ENCODE assay signal across 8 cellular contexts in the genomic region with DNA sequence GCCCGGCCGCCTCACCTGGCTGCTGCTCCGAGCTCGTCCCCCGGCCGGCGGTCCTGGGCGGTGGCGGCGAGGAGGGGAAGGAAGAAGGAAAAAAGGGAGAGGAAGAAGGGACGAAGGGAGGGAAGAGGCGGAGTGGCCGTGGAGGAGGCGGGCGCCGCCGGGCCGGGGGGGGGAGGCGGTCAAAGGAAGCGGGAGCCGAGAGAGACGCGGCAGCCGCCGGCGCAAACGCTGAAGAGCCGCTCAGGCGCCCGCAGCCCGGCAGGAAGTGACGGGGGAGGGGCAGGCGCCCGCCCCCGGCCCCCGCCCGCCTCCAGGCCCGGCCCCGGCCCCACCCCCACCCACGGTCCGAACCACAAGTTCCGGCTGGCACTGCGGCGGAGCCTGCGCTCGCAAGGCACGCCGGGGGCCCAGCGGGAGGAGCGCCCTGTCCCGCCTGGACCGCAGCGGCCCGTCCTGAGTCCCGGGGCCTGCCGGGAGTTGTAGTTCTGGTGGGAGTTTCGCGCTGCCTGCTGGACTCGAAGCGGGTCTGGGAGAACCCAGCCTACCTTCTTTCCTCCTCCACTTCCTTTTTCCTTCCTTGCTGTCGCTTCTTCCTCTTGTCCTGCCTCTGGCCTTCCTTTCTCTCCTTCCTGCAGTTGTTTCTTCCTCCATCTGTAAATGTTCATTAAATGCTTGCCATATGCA. TPM values are rescaled to one million over a fixed set of nuclear protein-coding genes. Genes with fewer than 3 reads are reported as not detected.
A peak's percentile ranks its signal among the peaks of the same experiment; 100 is the strongest.
DNase-seq lines count a peak whose midpoint lies in the region; ATAC-seq and TF ChIP-seq lines count a peak whose summit lies in the region.

A gene with protein sequence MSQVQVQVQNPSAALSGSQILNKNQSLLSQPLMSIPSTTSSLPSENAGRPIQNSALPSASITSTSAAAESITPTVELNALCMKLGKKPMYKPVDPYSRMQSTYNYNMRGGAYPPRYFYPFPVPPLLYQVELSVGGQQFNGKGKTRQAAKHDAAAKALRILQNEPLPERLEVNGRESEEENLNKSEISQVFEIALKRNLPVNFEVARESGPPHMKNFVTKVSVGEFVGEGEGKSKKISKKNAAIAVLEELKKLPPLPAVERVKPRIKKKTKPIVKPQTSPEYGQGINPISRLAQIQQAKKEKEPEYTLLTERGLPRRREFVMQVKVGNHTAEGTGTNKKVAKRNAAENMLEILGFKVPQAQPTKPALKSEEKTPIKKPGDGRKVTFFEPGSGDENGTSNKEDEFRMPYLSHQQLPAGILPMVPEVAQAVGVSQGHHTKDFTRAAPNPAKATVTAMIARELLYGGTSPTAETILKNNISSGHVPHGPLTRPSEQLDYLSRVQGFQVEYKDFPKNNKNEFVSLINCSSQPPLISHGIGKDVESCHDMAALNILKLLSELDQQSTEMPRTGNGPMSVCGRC (minus strand): TSS at position 234 of the 684 bp plus-strand sequence. CDS start 22,133 bp downstream, outside the sequence.

- H3K27me3 Mint-ChIP-seq in activated T-helper 17 cell treated with anti-CD3 and anti-CD28 coated beads, Interleukin-2, amount 50 U/mL, for 72 hours, result no peaks in the 10 kb centered on the region
- peaks cover 0 to 9% (median 0%) of the 10 kb centered on the region in 5 donors for H3K27me3 Mint-ChIP-seq in naive thymus-derived CD4-positive, alpha-beta T cell
- peaks cover 8% of the 10 kb centered on the region for H3K27me3 Mint-ChIP-seq in stimulated activated memory B cell treated with anti-CD40 and anti-IgM and Interleukin-4, amounts not matched to agents 10 μg/mL and 1 μg/mL and 100 μg/mL, for 72 hours

- peak; percentile 95 for ATAC-seq in activated T-helper 17 cell treated with anti-CD3 and anti-CD28 coated beads, Interleukin-2, amount 50 U/mL, for 72 hours (replicated peaks)
- peak; percentile 98 for ATAC-seq in naive thymus-derived CD4-positive, alpha-beta T cell
- ATAC-seq in stimulated activated memory B cell treated with anti-CD40 and anti-IgM and Interleukin-4, amounts not matched to agents 10 μg/mL and 1 μg/mL and 100 μg/mL, for 72 hours, result peak; percentile 98

- POLR2A ChIA-PET in RWPE1 (lab: Yijun Ruan, JAX; ENCODE audit: low non-redundant PET), result interaction anchor here (0.6 to 0.7 kb wide), 3 partner anchors 9 to 53 kb away, joined by 3 to 5 read pairs (median 4); no protein-coding TSS in a partner anchor
- POLR2A ChIA-PET in naive thymus-derived CD4-positive, alpha-beta T cell (lab: Charles Lee), result interaction anchor here (0.7 to 2.3 kb wide), 10 partner anchors 9 to 748 kb away, joined by 3 to 13 read pairs (median 5); a partner anchor contains a TSS

- H3K4me2 ChIP-seq in fibroblast of lung (ENCODE audit: extremely low read depth, insufficient read depth, low read length), result peak within 1 kb of the TSS; percentile 92

- TF ChIP-seq CTCF in RWPE1 (conservative IDR thresholded peaks at IDR 0.05; ENCODE audit: low read depth) (no peak), fibroblast of lung (conservative IDR thresholded peaks at IDR 0.05 in 1 of 2, IDR thresholded peaks at IDR 0.05 in 1 of 2; ENCODE audit: low read depth in 1 of 2, low read length in 2 of 2) (no peak)

- H3K4me3 ChIP-seq in fibroblast of lung (replicated peaks in 1 of 4; ENCODE audit: control extremely low read depth in 1 of 4, insufficient read depth in 1 of 4, low read depth in 3 of 4, low read length in 4 of 4), result peak within 1 kb of the TSS; percentile 42 to 98 (median 78)
- peak within 1 kb of the TSS; percentile 88 for H3K4me3 ChIP-seq in naive thymus-derived CD4-positive, alpha-beta T cell (ENCODE audit: low read length)

- intact Hi-C loops in naive thymus-derived CD4-positive, alpha-beta T cell (cut with micrococcal nuclease), result loop anchor here (1.0 to 5.0 kb wide), 7 partner anchors 31 to 1686 kb away; a partner anchor contains a TSS

- H3K79me2 ChIP-seq in fibroblast of lung (ENCODE audit: control insufficient read depth, insufficient read depth, low read length), result peaks cover 42% of the 10 kb centered on the region

- no peaks in the 10 kb centered on the region for H3K9me3 ChIP-seq in fibroblast of lung (ENCODE audit: control insufficient read depth, insufficient read depth, low read depth, low read length)
- no peaks in the 10 kb centered on the region for H3K9me3 ChIP-seq in naive thymus-derived CD4-positive, alpha-beta T cell (ENCODE audit: control insufficient read depth in 2 of 3, low read length in 3 of 3)

- peaks cover 40% of the 10 kb centered on the region for H3K36me3 Mint-ChIP-seq in activated T-helper 17 cell treated with anti-CD3 and anti-CD28 coated beads, Interleukin-2, amount 50 U/mL, for 72 hours (ENCODE audit: low read depth)
- H3K36me3 Mint-ChIP-seq in naive thymus-derived CD4-positive, alpha-beta T cell, result peaks cover 0 to 12% (median 3%) of the 10 kb centered on the region in 5 donors
- peaks cover 5% of the 10 kb centered on the region for H3K36me3 Mint-ChIP-seq in stimulated activated memory B cell treated with anti-CD40 and anti-IgM and Interleukin-4, amounts not matched to agents 10 μg/mL and 1 μg/mL and 100 μg/mL, for 72 hours

- H2AFZ ChIP-seq in fibroblast of lung (ENCODE audit: low read length), result peak within 1 kb of the TSS; percentile 98

- no peaks in the 10 kb centered on the region for H3K9me3 Mint-ChIP-seq in activated T-helper 17 cell treated with anti-CD3 and anti-CD28 coated beads, Interleukin-2, amount 50 U/mL, for 72 hours
- H3K9me3 Mint-ChIP-seq in naive thymus-derived CD4-positive, alpha-beta T cell, result peaks cover 0 to 2% (median 0%) of the 10 kb centered on the region in 11 donors
- H3K9me3 Mint-ChIP-seq in stimulated activated memory B cell treated with anti-CD40 and anti-IgM and Interleukin-4, amounts not matched to agents 10 μg/mL and 1 μg/mL and 100 μg/mL, for 72 hours, result no peaks in the 10 kb centered on the region

- peaks cover 2% of the 10 kb centered on the region for H3K4me1 ChIP-seq in fibroblast of lung (ENCODE audit: control insufficient read depth, extremely low read depth, insufficient read depth, low read length)
- peaks cover 13 to 18% of the 10 kb centered on the region in 2 donors for H3K4me1 ChIP-seq in naive thymus-derived CD4-positive, alpha-beta T cell (ENCODE audit: control insufficient read depth in 2 of 2, insufficient read depth in 2 of 2, low read length in 2 of 2)

- H3K27ac Mint-ChIP-seq in activated T-helper 17 cell treated with anti-CD3 and anti-CD28 coated beads, Interleukin-2, amount 50 U/mL, for 72 hours, result peak within 1 kb of the TSS; percentile 86
- peak within 1 kb of the TSS; percentile 84 to 96 (median 94) for H3K27ac Mint-ChIP-seq in naive thymus-derived CD4-positive, alpha-beta T cell
- H3K27ac Mint-ChIP-seq in stimulated activated memory B cell treated with anti-CD40 and anti-IgM and Interleukin-4, amounts not matched to agents 10 μg/mL and 1 μg/mL and 100 μg/mL, for 72 hours, result peak within 1 kb of the TSS; percentile 14

- peak within 1 kb of the TSS; percentile 70 for H3K9ac ChIP-seq in fibroblast of lung (ENCODE audit: insufficient read depth, low read length)

- H3K36me3 ChIP-seq in fibroblast of lung (ENCODE audit: control insufficient read depth, insufficient read depth, low read length), result no peaks in the 10 kb centered on the region
- no peaks in the 10 kb centered on the region for H3K36me3 ChIP-seq in naive thymus-derived CD4-positive, alpha-beta T cell (ENCODE audit: control insufficient read depth in 2 of 3, insufficient read depth in 3 of 3, low read length in 3 of 3)

- H3K4me1 Mint-ChIP-seq in activated T-helper 17 cell treated with anti-CD3 and anti-CD28 coated beads, Interleukin-2, amount 50 U/mL, for 72 hours, result peaks cover 22% of the 10 kb centered on the region
- H3K4me1 Mint-ChIP-seq in naive thymus-derived CD4-positive, alpha-beta T cell, result peaks cover 27 to 41% (median 35%) of the 10 kb centered on the region in 7 donors
- peaks cover 42% of the 10 kb centered on the region for H3K4me1 Mint-ChIP-seq in stimulated activated memory B cell treated with anti-CD40 and anti-IgM and Interleukin-4, amounts not matched to agents 10 μg/mL and 1 μg/mL and 100 μg/mL, for 72 hours

- no peaks in the 10 kb centered on the region for H4K20me1 ChIP-seq in fibroblast of lung (ENCODE audit: control insufficient read depth, extremely low read depth, insufficient read depth, low read length)

- CTCF ChIA-PET in RWPE1 (lab: Yijun Ruan, JAX), result interaction anchor here (0.5 to 1.0 kb wide), 9 partner anchors 9 to 1410 kb away, joined by 3 to 4 read pairs (median 3); no protein-coding TSS in a partner anchor
- CTCF ChIA-PET in naive thymus-derived CD4-positive, alpha-beta T cell (lab: Charles Lee), result interaction anchor here (0.6 to 2.5 kb wide), 3 partner anchors 21 to 30 kb away, joined by 5 to 12 read pairs (median 5); no protein-coding TSS in a partner anchor

- H3K27me3 ChIP-seq in fibroblast of lung (ENCODE audit: control insufficient read depth, insufficient read depth, low read length), result no peaks in the 10 kb centered on the region
- no peaks in the 10 kb centered on the region for H3K27me3 ChIP-seq in naive thymus-derived CD4-positive, alpha-beta T cell (ENCODE audit: control insufficient read depth in 2 of 2, insufficient read depth in 2 of 2, low read length in 2 of 2)

- H3K4me3 Mint-ChIP-seq in activated T-helper 17 cell treated with anti-CD3 and anti-CD28 coated beads, Interleukin-2, amount 50 U/mL, for 72 hours, result peak within 1 kb of the TSS; percentile 93
- H3K4me3 Mint-ChIP-seq in naive thymus-derived CD4-positive, alpha-beta T cell, result peak within 1 kb of the TSS; percentile 88 to 100 (median 95)
- H3K4me3 Mint-ChIP-seq in stimulated activated memory B cell treated with anti-CD40 and anti-IgM and Interleukin-4, amounts not matched to agents 10 μg/mL and 1 μg/mL and 100 μg/mL, for 72 hours, result peak within 1 kb of the TSS; percentile 86

- H3K27ac ChIP-seq in RWPE1, result peak within 1 kb of the TSS; percentile 86
- peak within 1 kb of the TSS; percentile 46 for H3K27ac ChIP-seq in fibroblast of lung (ENCODE audit: insufficient read depth, low read length)
- H3K27ac ChIP-seq in naive thymus-derived CD4-positive, alpha-beta T cell (ENCODE audit: low read depth, low read length), result peak within 1 kb of the TSS; percentile 97

- DNase-seq in Daoy (ENCODE audit: low read depth), result peak; percentile 98
- DNase-seq in GOT3 (lab: John Stamatoyannopoulos, UW), result peak; percentile 90
- DNase-seq in LoVo (ENCODE audit: low spot score), result peak; percentile 96
- DNase-seq in RWPE1 (ENCODE audit: low spot score), result peak; percentile 100
- DNase-seq in fibroblast of lung (ENCODE audit: low read depth in 2 of 2), result peak; percentile 94 to 95
- peak; percentile 86 to 94 (median 89) for DNase-seq in naive thymus-derived CD4-positive, alpha-beta T cell

RNA-seq across cellular contexts. Expression of the gene that starts here (rescaled TPM):
- total RNA-seq in Daoy (2014; rRNA removed; shearing (Covaris generic)), result 31.8 and 32.6 TPM in 2 replicates
- total RNA-seq in activated T-helper 17 cell treated with anti-CD3 and anti-CD28 coated beads, Interleukin-2, amount 50 U/mL, for 72 hours, result 10 to 100 TPM; 73.3 to 88.2 TPM
- total RNA-seq in fibroblast of lung, result 36.7 and 48.1 TPM in 2 replicates
- 77.2 and 79.8 TPM in 2 replicates for polyA plus RNA-seq in fibroblast of lung
- 76.4 and 84.1 TPM in 2 replicates for polyA plus RNA-seq in fibroblast of lung (2012)
- 50.3 and 51.1 TPM in 2 replicates for polyA minus RNA-seq in fibroblast of lung (ENCODE audit: low replicate concordance)
- 10 to 100 TPM; 42.8 to 56.3 (median 48.7) TPM for total RNA-seq in naive thymus-derived CD4-positive, alpha-beta T cell
- polyA plus RNA-seq in naive thymus-derived CD4-positive, alpha-beta T cell, result 10 to 100 TPM; 35.8 to 42.8 TPM

Comparison
In these comparisons a context has a peak if more than half of its experiments do, and no peak if none do; other contexts are left out.
1. Peak in every context shown above with its lines: DNase-seq, ATAC-seq, H3K4me3 ChIP-seq and H3K27ac ChIP-seq.
2. H3K27ac ChIP-seq: peak in every context shown above with its lines; median percentile 97 in naive thymus-derived CD4-positive, alpha-beta T cell; 86 in RWPE1; 46 in fibroblast of lung.
3. H3K27ac Mint-ChIP-seq: peak in every context shown above with its lines; median percentile 94 in naive thymus-derived CD4-positive, alpha-beta T cell; 86 in activated T-helper 17 cell treated with anti-CD3 and anti-CD28 coated beads, Interleukin-2, amount 50 U/mL, for 72 hours; 14 in stimulated activated memory B cell treated with anti-CD40 and anti-IgM and Interleukin-4, amounts not matched to agents 10 μg/mL and 1 μg/mL and 100 μg/mL, for 72 hours.